In genomic region chr10:80195046-80195574, GRCh38 we compare ENCODE assay signal across 13 cellular contexts. TPM values are rescaled to one million over a fixed set of nuclear protein-coding genes. Genes with fewer than 3 reads are reported as not detected.
A peak's percentile ranks its signal among the peaks of the same experiment; 100 is the strongest.
DNase-seq lines count a peak whose midpoint lies in the region; ATAC-seq and TF ChIP-seq lines count a peak whose summit lies in the region.
"Had no signal": no experiment of that assay in that cellular context is flagged by ENCODE, and none has a peak within 500 bp of the region (broad histone marks: within the 10 kb centered on the region; RNA-seq: fewer than 3 reads in every experiment).

No MANE protein-coding gene starts in this region.

- H3K4me3 Mint-ChIP-seq in activated T-helper 17 cell treated with anti-CD3 and anti-CD28 coated beads, Interleukin-2, amount 50 U/mL, for 72 hours, result peak overlapping the region; percentile 78
- H3K4me3 Mint-ChIP-seq in memory B cell, result no peak overlapping the region

- peak overlapping the region; percentile 93 for H3K27ac Mint-ChIP-seq in activated T-helper 17 cell treated with anti-CD3 and anti-CD28 coated beads, Interleukin-2, amount 50 U/mL, for 72 hours
- peak overlapping the region; percentile 93 for H3K27ac Mint-ChIP-seq in memory B cell

- H3K27me3 Mint-ChIP-seq in activated T-helper 17 cell treated with anti-CD3 and anti-CD28 coated beads, Interleukin-2, amount 50 U/mL, for 72 hours, result no peaks in the 10 kb centered on the region
- no peaks in the 10 kb centered on the region for H3K27me3 Mint-ChIP-seq in memory B cell

- H3K9me3 ChIP-seq in transverse colon, result no peaks in the 10 kb centered on the region

- no peak for TF ChIP-seq CTCF in transverse colon (IDR thresholded peaks at IDR 0.05)

- WGBS in transverse colon (ENCODE audit: low coverage in 1 of 2), 2 donors, result 88% methylated on average over 4 of the region's 4 CpGs; no CpG with 5 or more reads in 1 of the 2 donors

- TF ChIP-seq POLR2A in transverse colon (IDR thresholded peaks at IDR 0.05), result no peak

- TF ChIP-seq EP300 in transverse colon (IDR thresholded peaks at IDR 0.05; ENCODE audit: low read depth), result no peak

- intact Hi-C loops in cardiac septum (cut with DNase I) (no loop called here), left cardiac atrium (cut with DNase I) (no loop called here), transverse colon (cut with DNase I; ENCODE audit: low total_unique reads) (no loop called here)

- ATAC-seq in left cardiac atrium (no peak), memory B cell (ENCODE audit: low read depth) (no peak), HG03342 (IDR thresholded peaks at IDR 0.05; ENCODE audit: unreplicated experiment) (no peak)
- ATAC-seq in activated T-helper 17 cell treated with anti-CD3 and anti-CD28 coated beads, Interleukin-2, amount 50 U/mL, for 72 hours (replicated peaks), result no peak
- ATAC-seq: K562 had no signal

- H3K4me3 ChIP-seq in transverse colon, result no peak overlapping the region
- H3K4me3 ChIP-seq: BLaER1 treated with 17β-estradiol and CSF1 and Interleukin-3, amounts not matched to agents 10 nM and 100 nM; K562 had no signal

- H3K27ac ChIP-seq in transverse colon, result peak overlapping the region; percentile 89 to 100 (median 100)
- H3K27ac ChIP-seq: BLaER1 treated with 17β-estradiol and CSF1 and Interleukin-3, amounts not matched to agents 10 nM and 100 nM had no signal

- H3K36me3 ChIP-seq in transverse colon, result no peaks in the 10 kb centered on the region

- H3K27me3 ChIP-seq in transverse colon, result no peaks in the 10 kb centered on the region
- H3K27me3 ChIP-seq: BLaER1 treated with 17β-estradiol and CSF1 and Interleukin-3, amounts not matched to agents 10 nM and 100 nM had no signal

- H3K36me3 Mint-ChIP-seq in activated T-helper 17 cell treated with anti-CD3 and anti-CD28 coated beads, Interleukin-2, amount 50 U/mL, for 72 hours (ENCODE audit: low read depth), result peaks cover 50% of the 10 kb centered on the region
- peaks cover 19% of the 10 kb centered on the region for H3K36me3 Mint-ChIP-seq in memory B cell

- H3K4me1 Mint-ChIP-seq in activated T-helper 17 cell treated with anti-CD3 and anti-CD28 coated beads, Interleukin-2, amount 50 U/mL, for 72 hours, result peaks cover 48% of the 10 kb centered on the region
- H3K4me1 Mint-ChIP-seq in memory B cell, result peaks cover 56% of the 10 kb centered on the region

- H3K9me3 Mint-ChIP-seq in activated T-helper 17 cell treated with anti-CD3 and anti-CD28 coated beads, Interleukin-2, amount 50 U/mL, for 72 hours, result peaks cover 3% of the 10 kb centered on the region
- H3K9me3 Mint-ChIP-seq in memory B cell, result peaks cover 5% of the 10 kb centered on the region

- DNase-seq in cardiac septum (ENCODE audit: low spot score) (peak; percentile 58), left cardiac atrium (no peak), memory B cell (ENCODE audit: low spot score in 2 of 2) (no peak), transverse colon (no peak), GM19240 (ENCODE audit: insufficient read length, low spot score) (no peak), CD1c-positive myeloid dendritic cell (ENCODE audit: extremely low spot score) (no peak)
- DNase-seq: activated T-cell treated with anti-CD3 and anti-CD28 coated beads, Interleukin-2, amount 50 U/mL, for 48 hours; cerebellar nuclear complex; NCI-H2081 treated with DMSO at 0.1 percent for 48 hours had no signal

- in situ Hi-C loops in transverse colon (cut with MboI; ENCODE audit: low pct_ligation_motif_present in 1 of 4, low pct_unique_long_range_greater_than_20kb in 1 of 4, low sequenced_read_pairs in 3 of 4), result no loop called here

- peaks cover 69 to 100% (median 85%) of the 10 kb centered on the region in 4 donors for H3K4me1 ChIP-seq in transverse colon

RNA-seq across cellular contexts. Expression of gene ANXA11, which starts 10.2 kb away (rescaled TPM):
- total RNA-seq in cardiac septum, result 406 TPM
- total RNA-seq in left cardiac atrium, result 100 to 1,000 TPM; 327 to 413 TPM
- total RNA-seq in activated T-helper 17 cell treated with anti-CD3 and anti-CD28 coated beads, Interleukin-2, amount 50 U/mL, for 72 hours, result 100 to 1,000 TPM; 184 to 275 TPM
- total RNA-seq in transverse colon, result 100 to 1,000 TPM; 134 to 247 (median 219) TPM
